ENCODE assay signal across 9 cellular contexts in genomic region chr11:75428301-75428724, GRCh38. TPM values are rescaled to one million over a fixed set of nuclear protein-coding genes. Genes with fewer than 3 reads are reported as not detected.
DNase-seq lines count a peak whose midpoint lies in the region; ATAC-seq, FAIRE-seq and TF ChIP-seq lines count a peak whose summit lies in the region.
"Had no signal": no experiment of that assay in that cellular context is flagged by ENCODE, and none has a peak within 500 bp of the region (broad histone marks: within the 10 kb centered on the region; RNA-seq: fewer than 3 reads in every experiment).

No MANE protein-coding gene starts in this region.

- H3K9me3 Mint-ChIP-seq in activated T-helper 2 cell treated with anti-CD3 and anti-CD28 coated beads, Interferon-gamma antibody, Interleukin-2, Interleukin-4, amounts not matched to agents 10 μg/mL and 5 μg/mL and 100 μg/mL, durations not matched to agents 14 hours and 24 hours and 36 hours: peaks cover 9% of the 10 kb centered on the region

- no peak for TF ChIP-seq CTCF in fibroblast of pulmonary artery (IDR thresholded peaks at IDR 0.05; ENCODE audit: low read length, missing control alignments)
- TF ChIP-seq CTCF in omental fat pad (IDR thresholded peaks at IDR 0.05): no peak
- no peak for TF ChIP-seq CTCF in suprapubic skin (IDR thresholded peaks at IDR 0.05)

- TF ChIP-seq EP300 in suprapubic skin (IDR thresholded peaks at IDR 0.05): no peak

- H3K9me3 ChIP-seq in suprapubic skin: no peaks in the 10 kb centered on the region

- peaks cover 36% of the 10 kb centered on the region for H3K27me3 ChIP-seq in suprapubic skin

- H3K27ac Mint-ChIP-seq in activated T-helper 2 cell treated with anti-CD3 and anti-CD28 coated beads, Interferon-gamma antibody, Interleukin-2, Interleukin-4, amounts not matched to agents 10 μg/mL and 5 μg/mL and 100 μg/mL, durations not matched to agents 14 hours and 24 hours and 36 hours: no peak overlapping the region

- DNase-seq in AG08396 (ENCODE audit: low spot score) (peak; percentile 96), NOMO-1 treated with DMSO at 0.1 percent for 48 hours (lab: John Stamatoyannopoulos, UW; ENCODE audit: unreplicated experiment) (peak; percentile 67), fibroblast of pulmonary artery (ENCODE audit: low read depth) (peak; percentile 86), omental fat pad (ENCODE audit: low spot score) (peak; percentile 43), suprapubic skin (ENCODE audit: low spot score in 2 of 2) (peak; percentile 91 to 96), RCC 7860 (ENCODE audit: low spot score) (no peak)
- peak; percentile 68 for DNase-seq in activated T-helper 2 cell treated with anti-CD3 and anti-CD28 coated beads, Interferon-gamma antibody, Interleukin-2, Interleukin-4, amounts not matched to agents 10 μg/mL and 5 μg/mL and 100 μg/mL, durations not matched to agents 14 hours and 24 hours and 36 hours (ENCODE audit: low spot score)

- H3K27ac ChIP-seq in suprapubic skin: no peak overlapping the region

- H3K4me3 ChIP-seq in fibroblast of pulmonary artery (replicated peaks; ENCODE audit: low read depth, low read length): peak overlapping the region; percentile 41
- H3K4me3 ChIP-seq in suprapubic skin: peak overlapping the region; percentile 41

- intact Hi-C loops in activated T-helper 2 cell treated with anti-CD3 and anti-CD28 coated beads, Interferon-gamma antibody, Interleukin-2, Interleukin-4, amounts not matched to agents 10 μg/mL and 5 μg/mL and 100 μg/mL, durations not matched to agents 14 hours and 24 hours and 36 hours (cut with micrococcal nuclease): loop anchor here (5.0 kb wide), 1 partner anchor 41 kb away; no protein-coding TSS in a partner anchor

- WGBS in suprapubic skin: 52% methylated on average over 29 of the region's 30 CpGs

- no peak for TF ChIP-seq POLR2A in suprapubic skin (IDR thresholded peaks at IDR 0.05)

- peaks cover 47% of the 10 kb centered on the region for H3K27me3 Mint-ChIP-seq in activated T-helper 2 cell treated with anti-CD3 and anti-CD28 coated beads, Interferon-gamma antibody, Interleukin-2, Interleukin-4, amounts not matched to agents 10 μg/mL and 5 μg/mL and 100 μg/mL, durations not matched to agents 14 hours and 24 hours and 36 hours (ENCODE audit: low read depth)

- no peak for FAIRE-seq in RCC 7860 (lab: Jason Lieb, UNC)
- FAIRE-seq: G401.6 had no signal

- H3K4me1 ChIP-seq in suprapubic skin: peaks cover 41% of the 10 kb centered on the region

- ATAC-seq in GM19463 (IDR thresholded peaks at IDR 0.05; ENCODE audit: unreplicated experiment) (peak; percentile 77), omental fat pad (ENCODE audit: low FRiP score) (peak; percentile 75)

- peaks cover 10% of the 10 kb centered on the region for H3K4me1 Mint-ChIP-seq in activated T-helper 2 cell treated with anti-CD3 and anti-CD28 coated beads, Interferon-gamma antibody, Interleukin-2, Interleukin-4, amounts not matched to agents 10 μg/mL and 5 μg/mL and 100 μg/mL, durations not matched to agents 14 hours and 24 hours and 36 hours (ENCODE audit: low read depth)

- peaks cover 5% of the 10 kb centered on the region for H3K36me3 ChIP-seq in suprapubic skin

- peaks cover 4% of the 10 kb centered on the region for H3K36me3 Mint-ChIP-seq in activated T-helper 2 cell treated with anti-CD3 and anti-CD28 coated beads, Interferon-gamma antibody, Interleukin-2, Interleukin-4, amounts not matched to agents 10 μg/mL and 5 μg/mL and 100 μg/mL, durations not matched to agents 14 hours and 24 hours and 36 hours (ENCODE audit: low read depth)

- peak overlapping the region; percentile 42 for H3K4me3 Mint-ChIP-seq in activated T-helper 2 cell treated with anti-CD3 and anti-CD28 coated beads, Interferon-gamma antibody, Interleukin-2, Interleukin-4, amounts not matched to agents 10 μg/mL and 5 μg/mL and 100 μg/mL, durations not matched to agents 14 hours and 24 hours and 36 hours (ENCODE audit: low read depth)

RNA-seq across cellular contexts. Expression of gene KLHL35, which starts 4.7 kb away (rescaled TPM):
- total RNA-seq in activated T-helper 2 cell treated with anti-CD3 and anti-CD28 coated beads, Interferon-gamma antibody, Interleukin-2, Interleukin-4, amounts not matched to agents 10 μg/mL and 5 μg/mL and 100 μg/mL, durations not matched to agents 14 hours and 24 hours and 36 hours: 0.87 and 1.6 TPM in 2 replicates
- 1 to 10 TPM in 3 of 4 donors, not detected in 1; 1.3 to 2.4 (median 1.8) TPM for total RNA-seq in omental fat pad
- 1 to 10 TPM in 3 of 4 donors, under 1 TPM in 1; 0.97 to 5.1 (median 2.1) TPM for total RNA-seq in suprapubic skin

RNA-seq across cellular contexts. Expression of gene RPS3, which starts 29.0 kb away (rescaled TPM):
- total RNA-seq in activated T-helper 2 cell treated with anti-CD3 and anti-CD28 coated beads, Interferon-gamma antibody, Interleukin-2, Interleukin-4, amounts not matched to agents 10 μg/mL and 5 μg/mL and 100 μg/mL, durations not matched to agents 14 hours and 24 hours and 36 hours: 3,460 and 3,552 TPM in 2 replicates
- 1,000 to 10,000 TPM in 3 of 4 donors, 100 to 1,000 TPM in 1; 876 to 1,394 (median 1,127) TPM for total RNA-seq in omental fat pad
- total RNA-seq in suprapubic skin: 1,000 to 10,000 TPM in 3 of 4 donors, 100 to 1,000 TPM in 1; 851 to 2,162 (median 1,899) TPM
